ENCODE assay signal across 1 cellular context in the genomic region with DNA sequence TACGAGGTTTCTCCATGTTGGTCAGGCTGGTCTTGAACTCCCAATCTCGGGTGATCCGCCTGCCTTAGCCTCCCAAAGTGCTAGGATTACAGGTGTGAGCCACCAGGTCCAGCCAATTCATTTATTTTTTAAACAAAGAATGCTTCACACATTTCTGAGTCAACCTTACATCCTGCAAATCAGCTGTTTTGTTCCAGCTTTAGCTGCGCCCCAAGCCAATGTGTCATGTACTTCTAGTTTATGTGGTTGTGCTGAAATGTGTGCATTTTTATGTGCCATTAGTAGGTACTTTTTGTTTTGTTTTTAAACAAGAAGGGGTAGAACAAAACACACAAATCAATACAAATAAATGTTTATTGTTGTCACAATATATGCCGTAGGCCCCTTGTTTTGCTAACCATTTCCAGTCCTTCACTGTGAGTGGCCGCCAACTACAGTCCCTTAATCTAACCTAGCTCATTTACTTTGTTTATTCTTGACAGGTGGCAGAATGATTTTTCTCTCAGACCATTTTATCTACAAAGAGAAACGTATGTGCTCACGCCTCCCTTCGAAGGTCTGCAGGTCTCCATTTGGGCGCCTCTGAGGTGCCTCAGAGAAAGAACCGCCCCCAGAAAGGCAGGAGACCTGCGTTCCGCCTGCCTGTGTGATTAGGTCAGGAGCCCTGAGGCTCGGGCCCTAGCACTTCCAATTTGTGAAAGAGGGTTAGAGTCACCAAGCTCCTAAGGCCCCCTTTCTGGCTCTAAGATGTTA.
TF ChIP-seq lines count a peak whose summit lies in the region.

No MANE protein-coding gene starts in this region.

TF ChIP-seq in A549, 52 proteins besides CTCF, POLR2A, EP300 and RAD21:
- TF ChIP-seq PHF8 (IDR thresholded peaks at IDR 0.05; ENCODE audit: borderline replicate concordance, low read depth) (no peak), KDM5A (IDR thresholded peaks at IDR 0.05) (no peak), EHF (CRISPR knock-in tag; IDR thresholded peaks at IDR 0.05) (no peak), JUNB (IDR thresholded peaks at IDR 0.05) (no peak), FOXS1 (CRISPR knock-in tag; IDR thresholded peaks at IDR 0.05) (no peak), USF2 (IDR thresholded peaks at IDR 0.05) (no peak), NFE2L2 (conservative IDR thresholded peaks at IDR 0.05; ENCODE audit: low read length) (no peak), ZSCAN20 (CRISPR knock-in tag; IDR thresholded peaks at IDR 0.05) (no peak), SMC3 (IDR thresholded peaks at IDR 0.05) (no peak), MAFK (IDR thresholded peaks at IDR 0.05; ENCODE audit: partially characterized antibody) (no peak), TFCP2L1 (CRISPR knock-in tag; IDR thresholded peaks at IDR 0.05) (no peak), HOXA7 (CRISPR knock-in tag; IDR thresholded peaks at IDR 0.05) (no peak), HEYL (CRISPR knock-in tag; IDR thresholded peaks at IDR 0.05) (no peak), ZC3H11A (IDR thresholded peaks at IDR 0.05) (no peak), CHD4 (IDR thresholded peaks at IDR 0.05; ENCODE audit: borderline replicate concordance) (no peak), GATA3 (IDR thresholded peaks at IDR 0.05; ENCODE audit: borderline replicate concordance) (no peak)
- TF ChIP-seq, protein P1, sequence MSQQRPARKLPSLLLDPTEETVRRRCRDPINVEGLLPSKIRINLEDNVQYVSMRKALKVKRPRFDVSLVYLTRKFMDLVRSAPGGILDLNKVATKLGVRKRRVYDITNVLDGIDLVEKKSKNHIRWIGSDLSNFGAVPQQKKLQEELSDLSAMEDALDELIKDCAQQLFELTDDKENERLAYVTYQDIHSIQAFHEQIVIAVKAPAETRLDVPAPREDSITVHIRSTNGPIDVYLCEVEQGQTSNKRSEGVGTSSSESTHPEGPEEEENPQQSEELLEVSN (IDR thresholded peaks at IDR 0.05; ENCODE audit: borderline replicate concordance, low read depth), result no peak
TF ChIP-seq in A549: peak in this region for 0.
